Comparison of ENCODE assay signal across 32 cellular contexts in genomic region chr15:60095711-60096110, GRCh38.
DNase-seq lines count a peak whose midpoint lies in the region; ATAC-seq, FAIRE-seq and TF ChIP-seq lines count a peak whose summit lies in the region.
"Had no signal": no experiment of that assay in that cellular context is flagged by ENCODE, and none has a peak within 500 bp of the region (broad histone marks: within the 10 kb centered on the region; RNA-seq: fewer than 3 reads in every experiment).

No MANE protein-coding gene starts in this region.

- no peaks in the 10 kb centered on the region for H4K20me1 ChIP-seq in astrocyte (ENCODE audit: insufficient read depth, low read length)

- H2AFZ ChIP-seq in astrocyte (ENCODE audit: low read depth, low read length), result no peak overlapping the region

- FAIRE-seq in astrocyte (lab: Jason Lieb, UNC), result no peak
- FAIRE-seq: D721Med, GM12891, H1, islet of Langerhans, TTC549 had no signal

- H3K9me3 ChIP-seq in astrocyte (ENCODE audit: insufficient read depth, low read depth, low read length) (no peaks in the 10 kb centered on the region), transverse colon (no peaks in the 10 kb centered on the region)
- H3K9me3 ChIP-seq: psoas muscle had no signal

- H3K4me2 ChIP-seq in astrocyte (ENCODE audit: low read length), result peak overlapping the region; percentile 61
- H3K4me2 ChIP-seq: KMS-11 had no signal

- H3K27me3 ChIP-seq in astrocyte (ENCODE audit: insufficient read depth, low read length) (no peaks in the 10 kb centered on the region), transverse colon (no peaks in the 10 kb centered on the region)
- H3K27me3 ChIP-seq: sigmoid colon had no signal

- ATAC-seq in sciatic nerve (no peak), left ventricle myocardium superior (no peak)
- ATAC-seq: activated CD4-positive, CD25-positive, alpha-beta regulatory T cell treated with anti-CD3 and anti-CD28 coated beads, Interleukin-2, amount 50 U/mL, for 24 hours; activated CD8-positive, alpha-beta memory T cell treated with anti-CD3 and anti-CD28 coated beads, Interleukin-2, amount 10 ng/mL, durations not matched to agents 7 days and 5 days; naive thymus-derived CD4-positive, alpha-beta T cell; psoas muscle; stimulated activated memory B cell treated with anti-CD40 and anti-IgM and Interleukin-4, amounts not matched to agents 10 μg/mL and 1 μg/mL and 100 μg/mL, for 72 hours; T-helper 17 cell had no signal

- H3K4me3 Mint-ChIP-seq in astrocyte (ENCODE audit: unreplicated experiment), result no peak overlapping the region
- H3K4me3 Mint-ChIP-seq: activated CD8-positive, alpha-beta memory T cell treated with anti-CD3 and anti-CD28 coated beads, Interleukin-2, amount 10 ng/mL, durations not matched to agents 7 days and 5 days; mesothelial cell of epicardium; naive thymus-derived CD4-positive, alpha-beta T cell; stimulated activated memory B cell treated with anti-CD40 and anti-IgM and Interleukin-4, amounts not matched to agents 10 μg/mL and 1 μg/mL and 100 μg/mL, for 72 hours; T-helper 17 cell; type B pancreatic cell had no signal

- H3K36me3 ChIP-seq in astrocyte (ENCODE audit: insufficient read depth, low read length), result no peaks in the 10 kb centered on the region
- no peaks in the 10 kb centered on the region for H3K36me3 ChIP-seq in transverse colon
- H3K36me3 ChIP-seq: left ventricle myocardium inferior, sigmoid colon had no signal

- TF ChIP-seq EP300 in transverse colon (IDR thresholded peaks at IDR 0.05; ENCODE audit: low read depth), result no peak

- H3K4me1 Mint-ChIP-seq in astrocyte (ENCODE audit: low read depth, unreplicated experiment), result peaks cover 23% of the 10 kb centered on the region
- H3K4me1 Mint-ChIP-seq: stimulated activated memory B cell treated with anti-CD40 and anti-IgM and Interleukin-4, amounts not matched to agents 10 μg/mL and 1 μg/mL and 100 μg/mL, for 72 hours; T-helper 17 cell had no signal

- TF ChIP-seq CTCF in astrocyte (IDR thresholded peaks at IDR 0.05; ENCODE audit: insufficient read depth, low read depth, low read length), result no peak
- TF ChIP-seq CTCF in fibroblast of the aortic adventitia (IDR thresholded peaks at IDR 0.05; ENCODE audit: insufficient read depth, low read length), result no peak
- TF ChIP-seq CTCF in transverse colon (IDR thresholded peaks at IDR 0.05), result no peak

- DNase-seq in HS-27A (ENCODE audit: low read depth) (peak; percentile 33), astrocyte (ENCODE audit: low read depth) (peak; percentile 55), fibroblast of the aortic adventitia (ENCODE audit: low read depth) (peak; percentile 47), NCI-H2029 treated with DMSO at 0.1 percent for 48 hours (lab: John Stamatoyannopoulos, UW) (no peak), transverse colon (no peak), sciatic nerve (ENCODE audit: low spot score) (no peak), left ventricle myocardium superior (no peak)
- DNase-seq: activated CD4-positive, alpha-beta T cell treated with anti-CD3 and anti-CD28 coated beads, Interleukin-2, amount 50 U/mL, for 4 hours; activated CD8-positive, alpha-beta memory T cell treated with anti-CD3 and anti-CD28 coated beads, Interleukin-2, amount 10 ng/mL, durations not matched to agents 7 days and 5 days; activated gamma-delta T cell treated with Interleukin-2 at 50 U/mL for 16 hours; activated T-cell treated with anti-CD3 and anti-CD28 coated beads, Interleukin-2, amount 50 U/mL, for 48 hours; glutamatergic neuron; left ventricle myocardium inferior; naive thymus-derived CD4-positive, alpha-beta T cell; NCI-H1930; NCI-H526; nucleus accumbens; OCI-M1; psoas muscle; SHP77; sigmoid colon; T-helper 17 cell had no signal

- intact Hi-C loops in transverse colon (cut with DNase I; ENCODE audit: low total_unique reads) (no loop called here), sciatic nerve (cut with DNase I) (no loop called here), left ventricle myocardium superior (cut with micrococcal nuclease) (no loop called here)

- H3K27ac Mint-ChIP-seq in astrocyte (ENCODE audit: unreplicated experiment), result peak overlapping the region; percentile 92
- H3K27ac Mint-ChIP-seq: activated CD8-positive, alpha-beta memory T cell treated with anti-CD3 and anti-CD28 coated beads, Interleukin-2, amount 10 ng/mL, durations not matched to agents 7 days and 5 days; mesothelial cell of epicardium; naive thymus-derived CD4-positive, alpha-beta T cell; stimulated activated memory B cell treated with anti-CD40 and anti-IgM and Interleukin-4, amounts not matched to agents 10 μg/mL and 1 μg/mL and 100 μg/mL, for 72 hours; T-helper 17 cell; type B pancreatic cell had no signal

- 57 to 62% methylated on average over 2 of the region's 2 CpGs for WGBS in transverse colon (ENCODE audit: low coverage in 1 of 2), 2 donors

- H3K4me1 ChIP-seq in astrocyte (ENCODE audit: insufficient read depth, low read length), result peaks cover 20% of the 10 kb centered on the region
- H3K4me1 ChIP-seq in transverse colon, result peaks cover 0 to 5% (median 0%) of the 10 kb centered on the region in 4 donors
- H3K4me1 ChIP-seq: left ventricle myocardium inferior, psoas muscle, sigmoid colon had no signal

- H3K27me3 Mint-ChIP-seq in astrocyte (ENCODE audit: low read depth, unreplicated experiment), result no peaks in the 10 kb centered on the region

- no peaks in the 10 kb centered on the region for H3K79me2 ChIP-seq in astrocyte (ENCODE audit: insufficient read depth, low read length)

- H3K4me3 ChIP-seq in astrocyte (ENCODE audit: insufficient read depth, low read depth, low read length), result no peak overlapping the region
- no peak overlapping the region for H3K4me3 ChIP-seq in fibroblast of the aortic adventitia (ENCODE audit: low read depth, low read length)
- H3K4me3 ChIP-seq in transverse colon, result no peak overlapping the region
- H3K4me3 ChIP-seq: left ventricle myocardium inferior, psoas muscle, sigmoid colon had no signal

- H3K36me3 Mint-ChIP-seq in astrocyte (ENCODE audit: low read depth, unreplicated experiment), result no peaks in the 10 kb centered on the region
- H3K36me3 Mint-ChIP-seq: mesothelial cell of epicardium; stimulated activated memory B cell treated with anti-CD40 and anti-IgM and Interleukin-4, amounts not matched to agents 10 μg/mL and 1 μg/mL and 100 μg/mL, for 72 hours; type B pancreatic cell had no signal

- no peak for TF ChIP-seq POLR2A in transverse colon (IDR thresholded peaks at IDR 0.05)

- H3K9me3 Mint-ChIP-seq in astrocyte (ENCODE audit: unreplicated experiment), result peaks cover 9% of the 10 kb centered on the region
- H3K9me3 Mint-ChIP-seq: stimulated activated memory B cell treated with anti-CD40 and anti-IgM and Interleukin-4, amounts not matched to agents 10 μg/mL and 1 μg/mL and 100 μg/mL, for 72 hours had no signal

- H3K27ac ChIP-seq in astrocyte (ENCODE audit: low read depth, low read length), result peak overlapping the region; percentile 72
- no peak overlapping the region for H3K27ac ChIP-seq in transverse colon
- H3K27ac ChIP-seq: KMS-11, left ventricle myocardium inferior, psoas muscle, sigmoid colon had no signal

- in situ Hi-C loops in transverse colon (cut with MboI; ENCODE audit: low pct_ligation_motif_present in 1 of 4, low pct_unique_long_range_greater_than_20kb in 1 of 4, low sequenced_read_pairs in 3 of 4), result no loop called here

- H3K9ac ChIP-seq in astrocyte (ENCODE audit: low read length), result peak overlapping the region; percentile 17
- H3K9ac ChIP-seq: KMS-11 had no signal

Comparison
In these comparisons a context has a peak if more than half of its experiments do, and no peak if none do; other contexts are left out.
1. DNase-seq: peak in HS-27A (single experiment), astrocyte (single experiment) and fibroblast of the aortic adventitia (single experiment); none in NCI-H2029 treated with DMSO at 0.1 percent for 48 hours (single experiment), transverse colon (single experiment), sciatic nerve (single experiment) and left ventricle myocardium superior (single experiment).